Comparison of ENCODE assay signal across 29 cellular contexts in genomic region chr2:205614965-205615364, GRCh38.
"Had no signal": no experiment of that assay in that cellular context is flagged by ENCODE, and none has a peak within 500 bp of the region (broad histone marks: within the 10 kb centered on the region; RNA-seq: fewer than 3 reads in every experiment).

No MANE protein-coding gene starts in this region.

- H3K27me3 ChIP-seq: stomach, suprapubic skin, testis, thyroid gland, tibial artery, tibial nerve, transverse colon, upper lobe of left lung, upper lobe of right lung, uterus, vagina had no signal

- ATAC-seq: stimulated activated effector memory CD8-positive, alpha-beta T cell treated with anti-CD3 and anti-CD28 coated beads, Interleukin-12 subunit alpha, Interleukin-12 subunit beta, amount 100 ng/mL, for 72 hours; stimulated activated memory B cell treated with anti-CD40 and anti-IgM and Interleukin-4, amounts not matched to agents 10 μg/mL and 1 μg/mL and 100 μg/mL, for 72 hours; stimulated activated naive B cell treated with anti-CD40 and anti-IgM and Interleukin-4, amounts not matched to agents 10 μg/mL and 1 μg/mL and 100 μg/mL, for 72 hours; stimulated activated naive CD8-positive, alpha-beta T cell treated with anti-CD3 and anti-CD28 coated beads, Interleukin-15, Interleukin-2, amounts not matched to agents 100 U/mL and 50 U/mL, for 24 hours had no signal

- DNase-seq: stimulated activated CD4-positive, alpha-beta T cell treated with anti-CD3 and anti-CD28 coated beads, Interleukin-2, amount 100 ng/mL, for 48 hours; stimulated activated CD4-positive, alpha-beta T cell treated with anti-CD3 and anti-CD28 coated beads, Interleukin-4, amount 100 ng/mL, for 1 hour; stimulated activated CD4-positive, alpha-beta T cell treated with anti-CD3 and anti-CD28 coated beads, Interleukin-4, amount 100 ng/mL, for 24 hours; stimulated activated CD4-positive, alpha-beta T cell treated with anti-CD3 and anti-CD28 coated beads, Interleukin-4, amount 100 ng/mL, for 4 hours; stimulated activated CD8-positive, alpha-beta memory T cell treated with anti-CD3 and anti-CD28 coated beads, Interleukin-4, amount 100 ng/mL, for 48 hours; stimulated activated naive B cell treated with anti-CD40 and anti-IgM and Interleukin-4, amounts not matched to agents 10 μg/mL and 1 μg/mL and 100 μg/mL, for 72 hours; stimulated activated naive CD4-positive, alpha-beta T cell; stimulated activated naive CD4-positive, alpha-beta T cell treated with Interleukin-2 at 50 U/mL for 16 hours; stimulated activated naive CD8-positive, alpha-beta T cell treated with anti-CD3 and anti-CD28 coated beads, Interleukin-15, Interleukin-2, amounts not matched to agents 100 U/mL and 50 U/mL, for 24 hours; stomach; substantia nigra; testis; thyroid gland; tibial artery; transverse colon; trophoblast cell; upper lobe of right lung; uterus had no signal

- H3K4me1 Mint-ChIP-seq: stimulated activated effector memory CD8-positive, alpha-beta T cell treated with anti-CD3 and anti-CD28 coated beads, Interleukin-12 subunit alpha, Interleukin-12 subunit beta, amount 100 ng/mL, for 72 hours; stimulated activated memory B cell treated with anti-CD40 and anti-IgM and Interleukin-4, amounts not matched to agents 10 μg/mL and 1 μg/mL and 100 μg/mL, for 72 hours had no signal

- H3K27me3 Mint-ChIP-seq: type B pancreatic cell had no signal

- H3K4me3 Mint-ChIP-seq: stimulated activated effector memory CD8-positive, alpha-beta T cell treated with anti-CD3 and anti-CD28 coated beads, Interleukin-12 subunit alpha, Interleukin-12 subunit beta, amount 100 ng/mL, for 72 hours; stimulated activated memory B cell treated with anti-CD40 and anti-IgM and Interleukin-4, amounts not matched to agents 10 μg/mL and 1 μg/mL and 100 μg/mL, for 72 hours; stimulated activated naive B cell treated with anti-CD40 and anti-IgM and Interleukin-4, amounts not matched to agents 10 μg/mL and 1 μg/mL and 100 μg/mL, for 72 hours; stimulated activated naive CD8-positive, alpha-beta T cell treated with anti-CD3 and anti-CD28 coated beads, Interleukin-15, amount 100 ng/mL, for 72 hours; stimulated activated naive CD8-positive, alpha-beta T cell treated with anti-CD3 and anti-CD28 coated beads, Interleukin-15, Interleukin-2, amounts not matched to agents 100 ng/mL and 50 ng/mL, for 24 hours; type B pancreatic cell had no signal

- H3K4me1 ChIP-seq: suprapubic skin, testis, thyroid gland, tibial artery, upper lobe of left lung, upper lobe of right lung, uterus, vagina had no signal

- H3K4me3 ChIP-seq: stomach, suprapubic skin, testis, thoracic aorta, thyroid gland, tibial artery, tibial nerve, transverse colon, upper lobe of left lung, upper lobe of right lung, uterus, vagina had no signal

- H3K36me3 Mint-ChIP-seq: stimulated activated effector memory CD8-positive, alpha-beta T cell treated with anti-CD3 and anti-CD28 coated beads, Interleukin-12 subunit alpha, Interleukin-12 subunit beta, amount 100 ng/mL, for 72 hours; stimulated activated memory B cell treated with anti-CD40 and anti-IgM and Interleukin-4, amounts not matched to agents 10 μg/mL and 1 μg/mL and 100 μg/mL, for 72 hours; stimulated activated naive B cell treated with anti-CD40 and anti-IgM and Interleukin-4, amounts not matched to agents 10 μg/mL and 1 μg/mL and 100 μg/mL, for 72 hours; type B pancreatic cell had no signal

- H3K36me3 ChIP-seq: stomach, suprapubic skin, thoracic aorta, thyroid gland, transverse colon, upper lobe of left lung, upper lobe of right lung, uterus, vagina had no signal

- H3K27ac ChIP-seq: stomach, suprapubic skin, testis, thoracic aorta, thyroid gland, tibial artery, tibial nerve, transverse colon, upper lobe of left lung, upper lobe of right lung, vagina had no signal

- H3K9me3 Mint-ChIP-seq: stimulated activated effector memory CD8-positive, alpha-beta T cell treated with anti-CD3 and anti-CD28 coated beads, Interleukin-12 subunit alpha, Interleukin-12 subunit beta, amount 100 ng/mL, for 72 hours; stimulated activated memory B cell treated with anti-CD40 and anti-IgM and Interleukin-4, amounts not matched to agents 10 μg/mL and 1 μg/mL and 100 μg/mL, for 72 hours; stimulated activated naive CD8-positive, alpha-beta T cell treated with anti-CD3 and anti-CD28 coated beads, Interleukin-15, Interleukin-2, amounts not matched to agents 100 ng/mL and 50 ng/mL, for 24 hours; type B pancreatic cell had no signal

- FAIRE-seq: urothelium cell line had no signal

- H3K9me3 ChIP-seq: stomach, suprapubic skin, testis, thoracic aorta, thyroid gland, tibial artery, transverse colon, upper lobe of left lung, upper lobe of right lung, uterus, vagina had no signal

- H3K27ac Mint-ChIP-seq: stimulated activated effector memory CD8-positive, alpha-beta T cell treated with anti-CD3 and anti-CD28 coated beads, Interleukin-12 subunit alpha, Interleukin-12 subunit beta, amount 100 ng/mL, for 72 hours; stimulated activated memory B cell treated with anti-CD40 and anti-IgM and Interleukin-4, amounts not matched to agents 10 μg/mL and 1 μg/mL and 100 μg/mL, for 72 hours; stimulated activated naive B cell treated with anti-CD40 and anti-IgM and Interleukin-4, amounts not matched to agents 10 μg/mL and 1 μg/mL and 100 μg/mL, for 72 hours; stimulated activated naive CD8-positive, alpha-beta T cell treated with anti-CD3 and anti-CD28 coated beads, Interleukin-15, amount 100 ng/mL, for 72 hours; stimulated activated naive CD8-positive, alpha-beta T cell treated with anti-CD3 and anti-CD28 coated beads, Interleukin-15, Interleukin-2, amounts not matched to agents 100 ng/mL and 50 ng/mL, for 24 hours; type B pancreatic cell had no signal
